In genomic region chr13:43908156-43909126, GRCh38 we compare ENCODE assay signal across 10 cellular contexts. TPM values are rescaled to one million over a fixed set of nuclear protein-coding genes. Genes with fewer than 3 reads are reported as not detected.
DNase-seq lines count a peak whose midpoint lies in the region; ATAC-seq and TF ChIP-seq lines count a peak whose summit lies in the region.
"Had no signal": no experiment of that assay in that cellular context is flagged by ENCODE, and none has a peak within 500 bp of the region (broad histone marks: within the 10 kb centered on the region; RNA-seq: fewer than 3 reads in every experiment).

No MANE protein-coding gene starts in this region.

- no peak overlapping the region for H2AFZ ChIP-seq in PC-3 (ENCODE audit: low read length)

- no peak for TF ChIP-seq POLR2A in esophagus muscularis mucosa (IDR thresholded peaks at IDR 0.05; ENCODE audit: low read depth)

- H3K4me3 ChIP-seq in PC-3 (ENCODE audit: low read length): no peak overlapping the region
- H3K4me3 ChIP-seq in esophagus muscularis mucosa: no peak overlapping the region
- H3K4me3 ChIP-seq: SK-N-MC had no signal

- H3K4me1 ChIP-seq in PC-3 (ENCODE audit: insufficient read depth, low read length): peaks cover 20% of the 10 kb centered on the region
- H3K4me1 ChIP-seq in esophagus muscularis mucosa: peaks cover 15 to 34% (median 21%) of the 10 kb centered on the region in 4 donors

- peak overlapping the region; percentile 71 for H3K27ac ChIP-seq in PC-3 (ENCODE audit: low read length)
- H3K27ac ChIP-seq in esophagus muscularis mucosa (replicated peaks in 1 of 4): peak overlapping the region in 1 of 4 donors; percentile 1
- H3K27ac ChIP-seq: neutrophil, SK-N-MC had no signal

- no TSS peak for BruUV-seq in PC-3 (replicated peaks; lab: Mats Ljungman, UMichigan)

- H3K9me3 ChIP-seq in PC-3 (ENCODE audit: low read length): no peaks in the 10 kb centered on the region
- H3K9me3 ChIP-seq in esophagus muscularis mucosa: no peaks in the 10 kb centered on the region
- H3K9me3 ChIP-seq: neutrophil had no signal

- ATAC-seq in PC-3 (peak; percentile 74), omental fat pad (ENCODE audit: low FRiP score) (peak; percentile 37), HG02870 (IDR thresholded peaks at IDR 0.05; ENCODE audit: unreplicated experiment) (no peak), HG03175 (IDR thresholded peaks at IDR 0.05; ENCODE audit: unreplicated experiment) (no peak)

- H3K9me2 ChIP-seq in PC-3 (replicated peaks; ENCODE audit: low read length): no peaks in the 10 kb centered on the region

- CTCF ChIA-PET in PC-3 (lab: Charles Lee): interaction anchor here (0.6 to 2.1 kb wide), 6 partner anchors 26 to 536 kb away, joined by 3 to 26 read pairs (median 5); no protein-coding TSS in a partner anchor

- H3K4me2 ChIP-seq in PC-3 (ENCODE audit: low read length): peak overlapping the region; percentile 63

- DNase-seq in COR-L47 (lab: John Stamatoyannopoulos, UW): peak; percentile 48
- peak; percentile 67 for DNase-seq in HCEC 1CT
- DNase-seq in PC-3: peak; percentile 79
- DNase-seq in esophagus muscularis mucosa (ENCODE audit: extremely low spot score): no peak
- no peak for DNase-seq in omental fat pad (ENCODE audit: low spot score)
- DNase-seq in ureter (ENCODE audit: low spot score): no peak

- H3F3A ChIP-seq in PC-3 (ENCODE audit: low read length, unreplicated experiment): no peaks in the 10 kb centered on the region

- POLR2A ChIA-PET in PC-3 (lab: Charles Lee; ENCODE audit: unreplicated experiment): interaction anchor here (0.9 kb wide), 1 partner anchor 528 kb away, joined by 4 read pairs; no protein-coding TSS in a partner anchor

- 22% methylated on average over 2 of the region's 2 CpGs for WGBS in esophagus muscularis mucosa

- peak overlapping the region; percentile 62 for H3K9ac ChIP-seq in PC-3 (ENCODE audit: low read length)

- peak; percentile 76 for TF ChIP-seq CTCF in PC-3 (conservative IDR thresholded peaks at IDR 0.05; ENCODE audit: low read depth, low read length)
- peak; percentile 54 to 57 (median 56) for TF ChIP-seq CTCF in esophagus muscularis mucosa (IDR thresholded peaks at IDR 0.05)
- no peak for TF ChIP-seq CTCF in omental fat pad (IDR thresholded peaks at IDR 0.05)

- intact Hi-C loops in PC-3 (cut with micrococcal nuclease): loop anchor here (1.0 to 10.0 kb wide), 4 partner anchors 140 to 529 kb away; no protein-coding TSS in a partner anchor
- intact Hi-C loops in esophagus muscularis mucosa (cut with DNase I): loop anchor here (5.0 to 10.0 kb wide), 4 partner anchors 139 to 1064 kb away; no protein-coding TSS in a partner anchor

- no peaks in the 10 kb centered on the region for H3K27me3 ChIP-seq in PC-3 (ENCODE audit: low read length)
- H3K27me3 ChIP-seq in esophagus muscularis mucosa: no peaks in the 10 kb centered on the region
- H3K27me3 ChIP-seq: neutrophil had no signal

- H3K36me3 ChIP-seq in PC-3 (ENCODE audit: low read depth, low read length) (no peaks in the 10 kb centered on the region), esophagus muscularis mucosa (no peaks in the 10 kb centered on the region)
- H3K36me3 ChIP-seq: neutrophil had no signal

- TF ChIP-seq EP300 in esophagus muscularis mucosa (IDR thresholded peaks at IDR 0.05): no peak

- H4K20me1 ChIP-seq in PC-3 (ENCODE audit: low read length): no peaks in the 10 kb centered on the region

- H3K79me2 ChIP-seq in PC-3 (ENCODE audit: low read length): no peaks in the 10 kb centered on the region

RNA-seq across cellular contexts. Expression of gene LACC1, which starts 28.7 kb away (rescaled TPM):
- 0.86 and 1.2 TPM in 2 replicates for total RNA-seq in PC-3 (2014; rRNA removed)
- 10 to 100 TPM in 3 of 4 donors, 1 to 10 TPM in 1; 9.0 to 13.3 (median 11.3) TPM for total RNA-seq in esophagus muscularis mucosa
- total RNA-seq in omental fat pad: 10 to 100 TPM in 3 of 4 donors, 1 to 10 TPM in 1; 8.7 to 14.8 (median 10.8) TPM
- total RNA-seq in ureter: 10.4 TPM

RNA-seq across cellular contexts. Expression of gene CCDC122, which starts 28.9 kb away (rescaled TPM):
- total RNA-seq in PC-3 (2014; rRNA removed) (4.6 TPM in 2 replicates), esophagus muscularis mucosa (10 to 100 TPM in 1 of 4 donors, 1 to 10 TPM in 3; 2.1 to 13.2 (median 3.2) TPM), omental fat pad (1 to 10 TPM; 1.3 to 2.7 (median 1.8) TPM), ureter (22.3 TPM)

Comparison
In these comparisons a context has a peak if more than half of its experiments do, and no peak if none do; other contexts are left out.
1. DNase-seq: peak in COR-L47 (single experiment), HCEC 1CT (single experiment) and PC-3 (single experiment); none in esophagus muscularis mucosa (single experiment), omental fat pad (single experiment) and ureter (single experiment).
2. ATAC-seq: peak in PC-3 (single experiment) and omental fat pad (single experiment); none in HG02870 (single experiment) and HG03175 (single experiment).
3. CTCF ChIP-seq: peak in PC-3 (single experiment) and esophagus muscularis mucosa (3 of 3); none in omental fat pad (0 of 3).